In genomic region chr14:93033039-93033982, GRCh38 we compare ENCODE assay signal across 8 cellular contexts.
DNase-seq lines count a peak whose midpoint lies in the region; ATAC-seq lines count a peak whose summit lies in the region.

No MANE protein-coding gene starts in this region.

- no peaks in the 10 kb centered on the region for H3K36me3 Mint-ChIP-seq in T-helper 2 cell treated with Interferon-gamma antibody and Interleukin-4, amounts not matched to agents 5 μg/mL and 100 μg/mL, for 36 hours (ENCODE audit: low read depth)
- no peaks in the 10 kb centered on the region for H3K36me3 Mint-ChIP-seq in IgD-negative memory B cell

- peak overlapping the region; percentile 8 to 36 for H3K27ac ChIP-seq in esophagus (ENCODE audit: low read depth in 2 of 2, low read length in 1 of 2)

- no peaks in the 10 kb centered on the region for H3K9me3 Mint-ChIP-seq in T-helper 2 cell treated with Interferon-gamma antibody and Interleukin-4, amounts not matched to agents 5 μg/mL and 100 μg/mL, for 36 hours
- H3K9me3 Mint-ChIP-seq in IgD-negative memory B cell, result no peaks in the 10 kb centered on the region

- H3K4me1 ChIP-seq in esophagus (ENCODE audit: control insufficient read depth in 2 of 2, insufficient read depth in 2 of 2, low read length in 1 of 2), result peaks cover 10 to 16% of the 10 kb centered on the region in 2 donors

- 58 to 68% methylated on average over 7 of the region's 7 CpGs for WGBS in esophagus, 2 donors

- H3K27me3 Mint-ChIP-seq in T-helper 2 cell treated with Interferon-gamma antibody and Interleukin-4, amounts not matched to agents 5 μg/mL and 100 μg/mL, for 36 hours (ENCODE audit: low read depth), result no peaks in the 10 kb centered on the region
- no peaks in the 10 kb centered on the region for H3K27me3 Mint-ChIP-seq in IgD-negative memory B cell

- no peaks in the 10 kb centered on the region for H3K9me3 ChIP-seq in esophagus (ENCODE audit: control insufficient read depth in 2 of 2, insufficient read depth in 1 of 2, low read depth in 1 of 2, low read length in 1 of 2)

- H3K36me3 ChIP-seq in esophagus (ENCODE audit: control insufficient read depth in 2 of 2, insufficient read depth in 2 of 2, low read length in 1 of 2), result no peaks in the 10 kb centered on the region

- H3K27ac Mint-ChIP-seq in T-helper 2 cell treated with Interferon-gamma antibody and Interleukin-4, amounts not matched to agents 5 μg/mL and 100 μg/mL, for 36 hours, result peak overlapping the region; percentile 56
- peak overlapping the region; percentile 76 to 97 (median 96) for H3K27ac Mint-ChIP-seq in IgD-negative memory B cell

- no peak overlapping the region for H3K4me3 Mint-ChIP-seq in T-helper 2 cell treated with Interferon-gamma antibody and Interleukin-4, amounts not matched to agents 5 μg/mL and 100 μg/mL, for 36 hours
- H3K4me3 Mint-ChIP-seq in IgD-negative memory B cell, result peak overlapping the region; percentile 72 to 93 (median 86)

- peaks cover 15% of the 10 kb centered on the region for H3K4me1 Mint-ChIP-seq in T-helper 2 cell treated with Interferon-gamma antibody and Interleukin-4, amounts not matched to agents 5 μg/mL and 100 μg/mL, for 36 hours (ENCODE audit: low read depth)
- H3K4me1 Mint-ChIP-seq in IgD-negative memory B cell, result peaks cover 42 to 56% (median 50%) of the 10 kb centered on the region in 3 donors

- H3K27me3 ChIP-seq in esophagus (ENCODE audit: control insufficient read depth in 1 of 2, insufficient read depth in 2 of 2, low read length in 2 of 2), result no peaks in the 10 kb centered on the region

- ATAC-seq in stimulated activated naive CD8-positive, alpha-beta T cell treated with anti-CD3 and anti-CD28 coated beads, Interleukin-15, Interleukin-2, amounts not matched to agents 100 U/mL and 50 U/mL, for 24 hours, result peak; percentile 11

- no peak for DNase-seq in T-helper 2 cell treated with Interferon-gamma antibody and Interleukin-4, amounts not matched to agents 5 μg/mL and 100 μg/mL, for 36 hours (ENCODE audit: low spot score)
- DNase-seq in T-helper 2 cell, result no peak
- DNase-seq in stimulated activated naive CD8-positive, alpha-beta T cell treated with anti-CD3 and anti-CD28 coated beads, Interleukin-15, Interleukin-2, amounts not matched to agents 100 U/mL and 50 U/mL, for 24 hours, result no peak
- DNase-seq in superior temporal gyrus (ENCODE audit: extremely low spot score), result no peak
- DNase-seq in NCI-H128 (lab: John Stamatoyannopoulos, UW; ENCODE audit: unreplicated experiment), result no peak
- DNase-seq in NCI-H1048 (lab: John Stamatoyannopoulos, UW), result no peak

- H3K4me3 ChIP-seq in esophagus (ENCODE audit: low read depth in 1 of 2, low read length in 2 of 2), result no peak overlapping the region
